Comparison of ENCODE assay signal across 11 cellular contexts in genomic region chr1:168121314-168122029, GRCh38. TPM values are rescaled to one million over a fixed set of nuclear protein-coding genes. Genes with fewer than 3 reads are reported as not detected.
DNase-seq lines count a peak whose midpoint lies in the region; ATAC-seq and TF ChIP-seq lines count a peak whose summit lies in the region.
"Had no signal": no experiment of that assay in that cellular context is flagged by ENCODE, and none has a peak within 500 bp of the region (broad histone marks: within the 10 kb centered on the region; RNA-seq: fewer than 3 reads in every experiment).

No MANE protein-coding gene starts in this region.

- no peaks in the 10 kb centered on the region for H3K36me3 Mint-ChIP-seq in activated CD8-positive, alpha-beta T cell treated with anti-CD3 and anti-CD28 coated beads for 36 hours (ENCODE audit: low read depth)
- H3K36me3 Mint-ChIP-seq: activated naive CD4-positive, alpha-beta T cell treated with anti-CD3 and anti-CD28 coated beads, Interleukin-2, amount 10 ng/mL, durations not matched to agents 7 days and 5 days had no signal

- POLR2A ChIA-PET in activated CD8-positive, alpha-beta T cell treated with anti-CD3 and anti-CD28 coated beads for 36 hours (lab: Charles Lee) = interaction anchor here (1.3 kb wide), 1 partner anchor 8 kb away, joined by 3 read pairs; no protein-coding TSS in a partner anchor

- no peak for TF ChIP-seq EP300 in upper lobe of left lung (IDR thresholded peaks at IDR 0.05)

- no peak overlapping the region for H3K4me3 Mint-ChIP-seq in activated CD8-positive, alpha-beta T cell treated with anti-CD3 and anti-CD28 coated beads for 36 hours
- H3K4me3 Mint-ChIP-seq: activated naive CD4-positive, alpha-beta T cell treated with anti-CD3 and anti-CD28 coated beads, Interleukin-2, amount 10 ng/mL, durations not matched to agents 7 days and 5 days had no signal

- no peaks in the 10 kb centered on the region for H3K9me3 ChIP-seq in muscle layer of duodenum (ENCODE audit: control insufficient read depth in 1 of 2, low read length in 2 of 2)
- H3K9me3 ChIP-seq in upper lobe of left lung = no peaks in the 10 kb centered on the region

- no peaks in the 10 kb centered on the region for H3K9me3 Mint-ChIP-seq in activated CD8-positive, alpha-beta T cell treated with anti-CD3 and anti-CD28 coated beads for 36 hours
- H3K9me3 Mint-ChIP-seq: activated naive CD4-positive, alpha-beta T cell treated with anti-CD3 and anti-CD28 coated beads, Interleukin-2, amount 10 ng/mL, durations not matched to agents 7 days and 5 days had no signal

- no peak overlapping the region for H3K4me3 ChIP-seq in fibroblast of mammary gland (ENCODE audit: control insufficient read depth, low read depth, low read length)
- no peak overlapping the region for H3K4me3 ChIP-seq in muscle layer of duodenum (ENCODE audit: low read depth in 1 of 2, low read length in 2 of 2)
- H3K4me3 ChIP-seq in upper lobe of left lung = no peak overlapping the region
- H3K4me3 ChIP-seq: PC-9 had no signal

- 50 to 78% methylated on average over 3 to 8 of the region's 8 CpGs for WGBS in upper lobe of left lung, 2 donors

- H3K27ac Mint-ChIP-seq in activated CD8-positive, alpha-beta T cell treated with anti-CD3 and anti-CD28 coated beads for 36 hours = no peak overlapping the region
- H3K27ac Mint-ChIP-seq: activated naive CD4-positive, alpha-beta T cell treated with anti-CD3 and anti-CD28 coated beads, Interleukin-2, amount 10 ng/mL, durations not matched to agents 7 days and 5 days had no signal

- intact Hi-C loops in activated CD8-positive, alpha-beta T cell treated with anti-CD3 and anti-CD28 coated beads for 36 hours (cut with micrococcal nuclease) = no loop called here

- H3K27ac ChIP-seq in muscle layer of duodenum (ENCODE audit: low read length) (peak overlapping the region; percentile 27), upper lobe of left lung (peak overlapping the region in 2 of 4 donors; percentile 11 to 24)
- H3K27ac ChIP-seq: PC-9 had no signal

- TF ChIP-seq POLR2A in upper lobe of left lung (IDR thresholded peaks at IDR 0.05) = no peak

- no peaks in the 10 kb centered on the region for H3K4me1 Mint-ChIP-seq in activated CD8-positive, alpha-beta T cell treated with anti-CD3 and anti-CD28 coated beads for 36 hours (ENCODE audit: low read depth)
- H3K4me1 Mint-ChIP-seq: activated naive CD4-positive, alpha-beta T cell treated with anti-CD3 and anti-CD28 coated beads, Interleukin-2, amount 10 ng/mL, durations not matched to agents 7 days and 5 days had no signal

- CTCF ChIA-PET in activated CD8-positive, alpha-beta T cell treated with anti-CD3 and anti-CD28 coated beads for 36 hours (lab: Charles Lee) = interaction anchor here (1.5 kb wide), 1 partner anchor 12 kb away, joined by 5 read pairs; no protein-coding TSS in a partner anchor

- TF ChIP-seq CTCF in fibroblast of mammary gland (conservative IDR thresholded peaks at IDR 0.05; ENCODE audit: control insufficient read depth, insufficient read depth, low read depth, low read length) = no peak
- TF ChIP-seq CTCF in upper lobe of left lung (IDR thresholded peaks at IDR 0.05) = no peak
- no peak for TF ChIP-seq CTCF in activated CD8-positive, alpha-beta T cell treated with anti-CD3 and anti-CD28 coated beads for 36 hours (IDR thresholded peaks at IDR 0.05)

- peak; percentile 75 for DNase-seq in NCI-H446 treated with DMSO at 0.1 percent for 48 hours (lab: John Stamatoyannopoulos, UW)
- DNase-seq in fibroblast of mammary gland (ENCODE audit: low read depth) = peak; percentile 93
- DNase-seq in upper lobe of left lung = peak in 1 of 2 donors; percentile 84
- no peak for DNase-seq in AML-193 (lab: John Stamatoyannopoulos, UW)
- no peak for DNase-seq in activated CD8-positive, alpha-beta T cell treated with anti-CD3 and anti-CD28 coated beads for 36 hours
- DNase-seq: activated CD4-positive, CD25-positive, alpha-beta regulatory T cell; activated naive CD4-positive, alpha-beta T cell treated with anti-CD3 and anti-CD28 coated beads, Interleukin-2, amount 10 ng/mL, durations not matched to agents 7 days and 5 days; PC-9 had no signal

- H3K36me3 ChIP-seq in muscle layer of duodenum (ENCODE audit: control insufficient read depth in 1 of 2, insufficient read depth in 2 of 2, low read length in 2 of 2) (peaks cover 0 to 7% of the 10 kb centered on the region in 2 donors), upper lobe of left lung (no peaks in the 10 kb centered on the region)

- peak; percentile 48 to 91 for ATAC-seq in upper lobe of left lung (ENCODE audit: low FRiP score in 2 of 2)
- ATAC-seq in GM18502 (IDR thresholded peaks at IDR 0.05; ENCODE audit: poor library complexity, unreplicated experiment) = no peak
- ATAC-seq in GM19328 (IDR thresholded peaks at IDR 0.05; ENCODE audit: unreplicated experiment) = no peak
- no peak for ATAC-seq in activated CD8-positive, alpha-beta T cell treated with anti-CD3 and anti-CD28 coated beads for 36 hours

- H3K4me1 ChIP-seq in muscle layer of duodenum (ENCODE audit: control insufficient read depth in 1 of 2, insufficient read depth in 2 of 2, low read length in 2 of 2) (peaks cover 0 to 12% of the 10 kb centered on the region in 2 donors), upper lobe of left lung (no peaks in the 10 kb centered on the region)

- peaks cover 15% of the 10 kb centered on the region for H3K27me3 Mint-ChIP-seq in activated CD8-positive, alpha-beta T cell treated with anti-CD3 and anti-CD28 coated beads for 36 hours

- no peaks in the 10 kb centered on the region for H3K27me3 ChIP-seq in muscle layer of duodenum (ENCODE audit: low read depth, low read length)
- no peaks in the 10 kb centered on the region for H3K27me3 ChIP-seq in upper lobe of left lung

RNA-seq across cellular contexts. Expression of gene GPR161, which starts 15.3 kb away (rescaled TPM):
- 10 to 100 TPM in 3 of 6 donors, 1 to 10 TPM in 3; 1.0 to 13.6 (median 8.5) TPM for total RNA-seq in upper lobe of left lung
- under 1 TPM; 0.16 to 0.20 TPM for total RNA-seq in activated CD8-positive, alpha-beta T cell treated with anti-CD3 and anti-CD28 coated beads for 36 hours

RNA-seq across cellular contexts. Expression of gene TIPRL, which starts 57.3 kb away (rescaled TPM):
- 10 to 100 TPM in 4 of 6 donors, 1 to 10 TPM in 2; 7.2 to 26.1 (median 18.4) TPM for total RNA-seq in upper lobe of left lung
- 10 to 100 TPM; 52.2 to 52.5 TPM for total RNA-seq in activated CD8-positive, alpha-beta T cell treated with anti-CD3 and anti-CD28 coated beads for 36 hours

Comparison
In these comparisons a context has a peak if more than half of its experiments do, and no peak if none do; other contexts are left out.
1. DNase-seq: peak in NCI-H446 treated with DMSO at 0.1 percent for 48 hours (single experiment) and fibroblast of mammary gland (single experiment); none in AML-193 (0 of 2) and activated CD8-positive, alpha-beta T cell treated with anti-CD3 and anti-CD28 coated beads for 36 hours (single experiment).
2. ATAC-seq: peak in upper lobe of left lung (2 of 2); none in GM18502 (single experiment), GM19328 (single experiment) and activated CD8-positive, alpha-beta T cell treated with anti-CD3 and anti-CD28 coated beads for 36 hours (single experiment).